Comparison of ENCODE assay signal across 8 cellular contexts in the genomic region with DNA sequence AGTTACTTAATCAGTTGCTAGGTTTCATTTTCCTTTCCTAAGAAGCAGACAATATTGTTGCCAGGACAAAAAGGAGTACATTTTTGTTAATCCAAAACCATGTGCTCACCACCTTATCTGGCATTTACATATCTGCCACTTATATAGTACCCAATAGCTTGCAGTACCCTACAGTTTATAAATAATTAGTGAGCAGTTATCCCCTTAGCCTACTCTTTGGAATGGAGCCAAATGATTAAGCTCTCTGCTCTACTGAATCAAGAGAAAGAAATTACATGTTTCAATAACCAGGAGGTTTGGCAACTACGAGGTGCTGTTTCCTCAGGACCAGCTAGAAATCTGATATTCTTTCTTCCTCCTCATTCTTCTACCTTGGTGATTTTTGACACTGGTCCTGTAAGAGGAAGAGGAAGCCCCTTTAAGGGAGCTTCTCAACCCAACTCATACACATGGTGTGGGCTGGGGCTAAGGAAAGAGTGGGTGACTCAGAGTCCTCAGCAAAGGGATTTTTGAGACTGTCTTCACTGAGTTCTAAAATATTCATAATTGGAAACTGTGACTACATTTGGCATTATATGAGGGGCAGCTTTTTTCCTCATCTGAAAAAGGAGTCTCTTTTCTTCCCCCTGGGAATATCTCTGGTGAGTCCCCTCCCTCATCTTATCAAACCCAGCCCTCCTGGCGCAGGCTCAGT. TPM values are rescaled to one million over a fixed set of nuclear protein-coding genes. Genes with fewer than 3 reads are reported as not detected.
A peak's percentile ranks its signal among the peaks of the same experiment; 100 is the strongest.
DNase-seq lines count a peak whose midpoint lies in the region; ATAC-seq, FAIRE-seq and TF ChIP-seq lines count a peak whose summit lies in the region.

No MANE protein-coding gene starts in this region.

- no peak for FAIRE-seq in GM12878 (lab: Jason Lieb, UNC)

- H2AFZ ChIP-seq in GM12878 (ENCODE audit: control insufficient read depth, low read depth, low read length) = no peak overlapping the region

- peak; percentile 21 for ATAC-seq in GM12878

- peak overlapping the region; percentile 87 for H3K4me2 ChIP-seq in GM12878 (ENCODE audit: control insufficient read depth, insufficient read depth)

- SMC1A ChIA-PET in GM12878 (lab: Charles Lee; ENCODE audit: uncharacterized antibody, unreplicated experiment) = interaction anchor here (0.6 to 2.5 kb wide), 14 partner anchors 9 to 144 kb away, joined by 3 to 12 read pairs (median 4); no protein-coding TSS in a partner anchor

- WGBS in GM12878 (ENCODE audit: insufficient coverage, insufficient replicate concordance, low lambda C conversion rate, missing lambda C conversion rate) = 0% methylated on average over 2 of the region's 2 CpGs
- WGBS in liver = 7% methylated on average over 2 of the region's 2 CpGs

- peak overlapping the region; percentile 94 for H3K27ac ChIP-seq in KOPT-K1 (ENCODE audit: low read depth, low read length, poor library complexity, severe bottlenecking)
- peak overlapping the region; percentile 57 for H3K27ac ChIP-seq in SK-N-MC
- H3K27ac ChIP-seq in GM12878 (ENCODE audit: control insufficient read depth, insufficient read depth) = peak overlapping the region; percentile 92
- peak overlapping the region; percentile 91 to 97 for H3K27ac ChIP-seq in liver (ENCODE audit: low read depth in 1 of 2, low read length in 2 of 2)

- TF ChIP-seq RAD21 in GM12878 (IDR thresholded peaks at IDR 0.05; ENCODE audit: insufficient read depth, low read depth, low read length) (no peak), liver (IDR thresholded peaks at IDR 0.05) (no peak)

- peaks cover 63% of the 10 kb centered on the region for H3K36me3 ChIP-seq in KOPT-K1 (ENCODE audit: insufficient read depth, low read length)
- peaks cover 70% of the 10 kb centered on the region for H3K36me3 ChIP-seq in SK-N-MC (ENCODE audit: insufficient read depth, low read length)
- peaks cover 7 to 28% of the 10 kb centered on the region in 2 experiments for H3K36me3 ChIP-seq in GM12878 (ENCODE audit: control insufficient read depth in 2 of 2, insufficient read depth in 2 of 2, low read length in 1 of 2)
- peaks cover 12 to 32% (median 19%) of the 10 kb centered on the region in 4 donors for H3K36me3 ChIP-seq in liver (ENCODE audit: control insufficient read depth in 4 of 4, insufficient read depth in 3 of 4, low read depth in 1 of 4, low read length in 3 of 4)

- in situ Hi-C loops in GM12878 (cut with MboI) = no loop called here

- no peak for TF ChIP-seq POLR2A in GM12878 (IDR thresholded peaks at IDR 0.05; ENCODE audit: low read depth, low read length)

- H3K4me3 ChIP-seq in SK-N-MC = peak overlapping the region; percentile 100
- peak overlapping the region; percentile 73 for H3K4me3 ChIP-seq in GM12878
- peak overlapping the region; percentile 7 to 95 (median 95) for H3K4me3 ChIP-seq in liver (ENCODE audit: low read depth in 1 of 3, low read length in 3 of 3)

- peaks cover 16% of the 10 kb centered on the region for H3K4me1 ChIP-seq in GM12878 (ENCODE audit: control insufficient read depth, insufficient read depth, low read length)
- H3K4me1 ChIP-seq in liver (ENCODE audit: control insufficient read depth in 4 of 4, insufficient read depth in 4 of 4, low read length in 3 of 4) = peaks cover 0 to 37% (median 25%) of the 10 kb centered on the region in 4 donors

- H3K9me3 ChIP-seq in KOPT-K1 (ENCODE audit: insufficient read depth, low read length, poor library complexity, severe bottlenecking) (peaks cover 8% of the 10 kb centered on the region), SK-N-MC (ENCODE audit: low read depth, low read length) (no peaks in the 10 kb centered on the region), GM12878 (replicated peaks; ENCODE audit: control insufficient read depth, insufficient read depth, low read length) (peaks cover 9% of the 10 kb centered on the region), liver (ENCODE audit: control insufficient read depth in 4 of 4, low read length in 3 of 4) (peaks cover 4 to 12% (median 6%) of the 10 kb centered on the region in 4 donors)

- TF ChIP-seq CTCF in GM12878 (IDR thresholded peaks at IDR 0.05 in 2 of 3, conservative IDR thresholded peaks at IDR 0.05 in 1 of 3; ENCODE audit: control insufficient read depth in 2 of 3, extremely low read depth in 1 of 3, insufficient read depth in 1 of 3, low read depth in 3 of 3, low read length in 3 of 3) (no peak), liver (IDR thresholded peaks at IDR 0.05; ENCODE audit: low read depth, low read length, missing input control) (no peak)

- H3K9ac ChIP-seq in SK-N-MC (ENCODE audit: insufficient read length) (peak overlapping the region; percentile 17), GM12878 (ENCODE audit: control insufficient read depth, insufficient read depth, low read length) (peak overlapping the region; percentile 98), liver (ENCODE audit: low read depth in 1 of 2, low read length in 2 of 2) (peak overlapping the region; percentile 33 to 74)

- H4K20me1 ChIP-seq in GM12878 (ENCODE audit: control insufficient read depth, insufficient read depth) = 0 out of 2 replicates have a peak, but pooled peaks cover under 1% of the 10 kb centered on the region

- TF ChIP-seq EP300 in GM12878 (IDR thresholded peaks at IDR 0.05; ENCODE audit: borderline replicate concordance in 1 of 2, control insufficient read depth in 1 of 2, low read depth in 2 of 2, low read length in 2 of 2) = no peak; a peak in 1 of 4 replicates

- peak; percentile 73 for DNase-seq in DMS 273 (lab: John Stamatoyannopoulos, UW; ENCODE audit: unreplicated experiment)
- no peak for DNase-seq in SK-N-MC (ENCODE audit: low read depth, low spot score)
- DNase-seq in GM12878 (ENCODE audit: low read depth, low spot score) = no peak
- DNase-seq in stimulated activated CD8-positive, alpha-beta memory T cell treated with anti-CD3 and anti-CD28 coated beads, Interleukin-4, amount 100 ng/mL, for 48 hours = peak; percentile 66
- no peak for DNase-seq in 8988T
- DNase-seq in COLO668 (lab: John Stamatoyannopoulos, UW; ENCODE audit: unreplicated experiment) = no peak

- peaks cover 80% of the 10 kb centered on the region for H3K79me2 ChIP-seq in GM12878 (ENCODE audit: control insufficient read depth, insufficient read depth, low read length)

- RAD21 ChIA-PET in GM12878 (lab: Charles Lee; ENCODE audit: unreplicated experiment) = interaction anchor here (0.9 to 3.0 kb wide), 5 partner anchors 10 to 97 kb away, joined by 3 to 17 read pairs (median 4); partner anchors contain the start of gene DDX27

- intact Hi-C loops in GM12878 (cut with micrococcal nuclease; ENCODE audit: unreplicated experiment) = loop anchor here (5.0 to 10.0 kb wide), 2 partner anchors 94 to 538 kb away; partner anchors contain the start of gene SLC9A8

- no peaks in the 10 kb centered on the region for H3K27me3 ChIP-seq in GM12878 (replicated peaks in 1 of 2; ENCODE audit: control insufficient read depth in 2 of 2, insufficient read depth in 2 of 2, low read length in 1 of 2)
- H3K27me3 ChIP-seq in liver (ENCODE audit: control insufficient read depth in 4 of 4, insufficient read depth in 4 of 4, low read length in 3 of 4) = no peaks in the 10 kb centered on the region

- CTCF ChIA-PET in GM12878 (lab: Yijun Ruan, JAX) = interaction anchor here (0.8 to 1.1 kb wide), 5 partner anchors 9 to 110 kb away, joined by 3 to 7 read pairs (median 4); no protein-coding TSS in a partner anchor

- BruUV-seq in GM12878 (replicated peaks; lab: Mats Ljungman, UMichigan) = TSS peak; percentile 67

- POLR2A ChIA-PET in GM12878 (lab: Charles Lee) = interaction anchor here (0.6 to 2.1 kb wide), 6 partner anchors 9 to 388 kb away, joined by 3 to 15 read pairs (median 4); partner anchors contain the start of gene DDX27

TF ChIP-seq in liver, 16 proteins besides CTCF, POLR2A, EP300 and RAD21 (continues in another document):
- TF ChIP-seq NR2F2 (IDR thresholded peaks at IDR 0.05) (no peak), HNF4A (conservative IDR thresholded peaks at IDR 0.05) (no peak), JUND (IDR thresholded peaks at IDR 0.05) (peak in 1 of 2 donors; percentile 36)

RNA-seq across cellular contexts. Expression of gene ZNFX1, which starts 1.5 kb away (rescaled TPM):
- total RNA-seq in GM12878 (2013; cell fraction: nucleolus; rRNA removed) = 51.3 and 51.5 TPM in 2 replicates
- total RNA-seq in GM12878 (2014; rRNA removed) = 31.5 and 32.1 TPM in 2 replicates
- 26.3 and 27.8 TPM in 2 replicates for total RNA-seq in GM12878 (2014; rRNA removed; fragmentation: Illumina TruSeq; extraction: Trizol)
- 29.8 and 30.6 TPM in 2 replicates for total RNA-seq in GM12878 (2021)
- 14.5 TPM for polyA plus RNA-seq in GM12878 (2011; ENCODE audit: low read depth)
- polyA plus RNA-seq in GM12878 (2011; rRNA removed) = 6.9 and 9.1 TPM in 2 replicates
- polyA plus RNA-seq in GM12878 (2011; cell fraction: cytosol; rRNA removed) = 14.1 and 18.0 TPM in 2 replicates
- polyA plus RNA-seq in GM12878 (2011; cell fraction: nucleus; rRNA removed) = 6.9 and 11.6 TPM in 2 replicates
- polyA plus RNA-seq in GM12878 (2012) = 16.7 and 17.2 TPM in 2 replicates
- polyA plus RNA-seq in GM12878 (2014; fragmentation: Illumina TruSeq; extraction: Trizol) = 26.4 and 28.5 TPM in 2 replicates
- polyA plus RNA-seq in GM12878 (2014; fragmentation: Nextera tagmentation; extraction: Ambion mirVana) = 10 to 100 TPM in 1 of 2 experiments, 1 to 10 TPM in 1; 7.4 to 14.6 TPM
- polyA plus RNA-seq in GM12878 (2014; rRNA removed) = 16.4 and 18.2 TPM in 2 replicates
- polyA plus RNA-seq in GM12878 (2016; fragmentation: Nextera tagmentation; extraction: Ambion mirVana) = 10 to 100 TPM; 24.9 to 27.2 TPM
- polyA minus RNA-seq in GM12878 (2011; rRNA and poly(A)+ RNA removed) = 30.2 and 32.8 TPM in 2 replicates
- 14.2 and 16.9 TPM in 2 replicates for polyA minus RNA-seq in GM12878 (2011; cell fraction: cytosol; rRNA and poly(A)+ RNA removed)
- polyA minus RNA-seq in GM12878 (2011; cell fraction: nucleus; rRNA and poly(A)+ RNA removed) = 15.8 and 18.1 TPM in 2 replicates
- 10 to 100 TPM; 10.1 to 16.1 TPM for total RNA-seq in liver
- polyA plus RNA-seq in liver = 1 to 10 TPM; 6.9 to 7.2 TPM

RNA-seq across cellular contexts. Expression of gene DDX27, which starts 57.1 kb away (rescaled TPM):
- 38.5 and 40.4 TPM in 2 replicates for total RNA-seq in GM12878 (2013; cell fraction: nucleolus; rRNA removed)
- total RNA-seq in GM12878 (2014; rRNA removed) (56.0 and 57.3 TPM in 2 replicates), GM12878 (2014; rRNA removed; fragmentation: Illumina TruSeq; extraction: Trizol) (55.0 and 59.4 TPM in 2 replicates), GM12878 (2021) (45.4 and 50.0 TPM in 2 replicates), liver (10 to 100 TPM; 13.8 to 16.0 TPM)
- polyA plus RNA-seq in GM12878 (2011; ENCODE audit: low read depth) = 22.3 TPM
- polyA plus RNA-seq in GM12878 (2011; rRNA removed) (25.0 and 37.2 TPM in 2 replicates), GM12878 (2014; fragmentation: Illumina TruSeq; extraction: Trizol) (55.2 and 68.6 TPM in 2 replicates), GM12878 (2014; fragmentation: Nextera tagmentation; extraction: Ambion mirVana) (10 to 100 TPM; 19.8 to 33.4 TPM), GM12878 (2014; rRNA removed) (50.6 and 52.5 TPM in 2 replicates), GM12878 (2016; fragmentation: Nextera tagmentation; extraction: Ambion mirVana) (10 to 100 TPM; 74.9 to 78.8 TPM), liver (10 to 100 TPM in 1 of 2 donors, 1 to 10 TPM in 1; 8.8 to 12.1 TPM)
- polyA plus RNA-seq in GM12878 (2011; cell fraction: cytosol; rRNA removed) = 56.5 and 62.8 TPM in 2 replicates
- 42.8 and 59.0 TPM in 2 replicates for polyA plus RNA-seq in GM12878 (2011; cell fraction: nucleus; rRNA removed)
- 32.7 and 33.1 TPM in 2 replicates for polyA plus RNA-seq in GM12878 (2012)
- polyA minus RNA-seq in GM12878 (2011; rRNA and poly(A)+ RNA removed) = 30.1 and 46.4 TPM in 2 replicates
- polyA minus RNA-seq in GM12878 (2011; cell fraction: cytosol; rRNA and poly(A)+ RNA removed) = 21.0 TPM in 2 replicates
- 12.5 and 30.6 TPM in 2 replicates for polyA minus RNA-seq in GM12878 (2011; cell fraction: nucleus; rRNA and poly(A)+ RNA removed)

Comparison
In these comparisons a context has a peak if more than half of its experiments do, and no peak if none do; other contexts are left out.
1. DNase-seq: peak in DMS 273 (single experiment) and stimulated activated CD8-positive, alpha-beta memory T cell treated with anti-CD3 and anti-CD28 coated beads, Interleukin-4, amount 100 ng/mL, for 48 hours (single experiment); none in SK-N-MC (single experiment), GM12878 (single experiment), 8988T (single experiment) and COLO668 (single experiment).
2. H3K9ac ChIP-seq: peak in every context shown above with its lines; median percentile 98 in GM12878; 54 in liver; 17 in SK-N-MC.
3. Peak in every context shown above with its lines, with median percentiles within 50 percentile points of each other: H3K27ac ChIP-seq and H3K4me3 ChIP-seq.